9 cellular contexts compared by ENCODE assay signal in the genomic region with DNA sequence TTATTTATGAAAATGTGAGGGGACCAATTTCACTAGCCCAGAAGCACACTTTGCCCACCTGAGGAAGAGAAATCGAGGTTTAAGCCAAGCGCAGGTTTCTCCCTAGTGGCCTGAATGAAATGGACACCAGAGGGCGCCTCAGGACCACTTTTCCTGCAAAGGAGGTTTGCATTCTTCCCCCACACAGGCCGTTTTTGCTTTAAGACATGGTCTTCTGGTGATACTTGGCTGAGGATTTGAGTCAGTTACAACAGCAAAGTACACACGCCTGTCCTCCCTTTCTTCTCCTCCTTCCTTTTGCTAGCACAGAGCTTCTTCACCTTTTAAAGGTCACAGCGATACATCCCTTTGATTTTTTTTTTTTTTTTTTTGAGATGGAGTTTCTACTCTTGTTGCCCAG. TPM values are rescaled to one million over a fixed set of nuclear protein-coding genes. Genes with fewer than 3 reads are reported as not detected.
DNase-seq lines count a peak whose midpoint lies in the region; ATAC-seq and TF ChIP-seq lines count a peak whose summit lies in the region.
"Had no signal": no experiment of that assay in that cellular context is flagged by ENCODE, and none has a peak within 500 bp of the region (broad histone marks: within the 10 kb centered on the region; RNA-seq: fewer than 3 reads in every experiment).

No MANE protein-coding gene starts in this region.

- H3K9me3 Mint-ChIP-seq in natural killer cell = no peaks in the 10 kb centered on the region
- no peaks in the 10 kb centered on the region for H3K9me3 Mint-ChIP-seq in stimulated activated effector memory CD8-positive, alpha-beta T cell treated with anti-CD3 and anti-CD28 coated beads, Interleukin-12 subunit alpha, Interleukin-12 subunit beta, amount 100 ng/mL, for 72 hours
- H3K9me3 Mint-ChIP-seq: T-helper 1 cell treated with Interleukin-12 subunit alpha and Interleukin-12 subunit beta and Interleukin-4 antibody, amounts not matched to agents 30 μg/mL and 1 μg/mL, for 36 hours had no signal

- intact Hi-C loops in esophagus muscularis mucosa (cut with DNase I) (loop anchor here (1.0 to 5.0 kb wide), 3 partner anchors 234 to 574 kb away; no protein-coding TSS in a partner anchor), natural killer cell (cut with micrococcal nuclease) (loop anchor here (1.0 kb wide), 2 partner anchors 234 to 277 kb away; no protein-coding TSS in a partner anchor)

- H3K9me3 ChIP-seq in OCI-LY1 (ENCODE audit: low read length) (no peaks in the 10 kb centered on the region), esophagus muscularis mucosa (no peaks in the 10 kb centered on the region)

- no peaks in the 10 kb centered on the region for H3K36me3 Mint-ChIP-seq in natural killer cell
- H3K36me3 Mint-ChIP-seq in stimulated activated effector memory CD8-positive, alpha-beta T cell treated with anti-CD3 and anti-CD28 coated beads, Interleukin-12 subunit alpha, Interleukin-12 subunit beta, amount 100 ng/mL, for 72 hours = peaks cover 11% of the 10 kb centered on the region

- TF ChIP-seq EP300 in esophagus muscularis mucosa (IDR thresholded peaks at IDR 0.05) = no peak

- no peaks in the 10 kb centered on the region for H3K9me2 ChIP-seq in OCI-LY1 (ENCODE audit: low read depth, low read length)

- H3K27me3 ChIP-seq in OCI-LY1 (ENCODE audit: insufficient read depth, low read length) = no peaks in the 10 kb centered on the region
- peaks cover 0 to 3% (median 0%) of the 10 kb centered on the region in 4 donors for H3K27me3 ChIP-seq in esophagus muscularis mucosa

- WGBS in esophagus muscularis mucosa = 11% methylated on average over 6 of the region's 6 CpGs

- H3K27ac ChIP-seq in OCI-LY1 (ENCODE audit: low read depth, low read length, poor library complexity, severe bottlenecking) = no peak overlapping the region
- no peak overlapping the region for H3K27ac ChIP-seq in esophagus muscularis mucosa (replicated peaks in 1 of 4)

- no peak overlapping the region for H3K9ac ChIP-seq in OCI-LY1 (ENCODE audit: low read length)

- H4K20me1 ChIP-seq in OCI-LY1 (ENCODE audit: insufficient read depth, low read length) = no peaks in the 10 kb centered on the region

- H3K27ac Mint-ChIP-seq in natural killer cell = no peak overlapping the region
- no peak overlapping the region for H3K27ac Mint-ChIP-seq in stimulated activated effector memory CD8-positive, alpha-beta T cell treated with anti-CD3 and anti-CD28 coated beads, Interleukin-12 subunit alpha, Interleukin-12 subunit beta, amount 100 ng/mL, for 72 hours
- H3K27ac Mint-ChIP-seq: T-helper 1 cell treated with Interleukin-12 subunit alpha and Interleukin-12 subunit beta and Interleukin-4 antibody, amounts not matched to agents 30 μg/mL and 1 μg/mL, for 36 hours had no signal

- H3K4me2 ChIP-seq in OCI-LY1 (ENCODE audit: low read length) = no peak overlapping the region

- ATAC-seq in natural killer cell = peak; percentile 54 to 79 (median 55)
- ATAC-seq in stimulated activated effector memory CD8-positive, alpha-beta T cell treated with anti-CD3 and anti-CD28 coated beads, Interleukin-12 subunit alpha, Interleukin-12 subunit beta, amount 100 ng/mL, for 72 hours = peak; percentile 64
- no peak for ATAC-seq in HG02970 (IDR thresholded peaks at IDR 0.05; ENCODE audit: low FRiP score, unreplicated experiment)

- TF ChIP-seq CTCF in OCI-LY1 (IDR thresholded peaks at IDR 0.05; ENCODE audit: low read length) = peak; percentile 94
- peak; percentile 88 to 89 (median 88) for TF ChIP-seq CTCF in esophagus muscularis mucosa (IDR thresholded peaks at IDR 0.05)
- TF ChIP-seq CTCF in natural killer cell (IDR thresholded peaks at IDR 0.05) = peak; percentile 77

- H3K4me3 ChIP-seq in OCI-LY1 (ENCODE audit: low read depth, low read length, poor library complexity, severe bottlenecking) = no peak overlapping the region
- H3K4me3 ChIP-seq in esophagus muscularis mucosa = no peak overlapping the region

- no peaks in the 10 kb centered on the region for H3K79me2 ChIP-seq in OCI-LY1 (ENCODE audit: insufficient read depth, low read length)

- H3F3A ChIP-seq in OCI-LY1 (ENCODE audit: insufficient read depth, low read length) = no peaks in the 10 kb centered on the region

- H2AFZ ChIP-seq in OCI-LY1 (ENCODE audit: low read length) = no peak overlapping the region

- DNase-seq in COR-L47 (lab: John Stamatoyannopoulos, UW) = peak; percentile 77
- peak; percentile 80 for DNase-seq in HuH-7 (ENCODE audit: low spot score)
- DNase-seq in activated T-cell treated with anti-CD3 and anti-CD28 coated beads for 24 hours (ENCODE audit: low read depth) = peak; percentile 75
- no peak for DNase-seq in esophagus muscularis mucosa (ENCODE audit: extremely low spot score)
- DNase-seq in natural killer cell = peak; percentile 68
- peak; percentile 67 to 88 for DNase-seq in stimulated activated effector memory CD8-positive, alpha-beta T cell treated with anti-CD3 and anti-CD28 coated beads, Interleukin-12 subunit alpha, Interleukin-12 subunit beta, amount 100 ng/mL, for 72 hours (ENCODE audit: low spot score in 2 of 2)

- H3K27me3 Mint-ChIP-seq in natural killer cell (ENCODE audit: low read depth in 2 of 2) = peaks cover 0 to 3% of the 10 kb centered on the region in 2 donors

- H3K4me1 Mint-ChIP-seq in natural killer cell = peaks cover 4 to 6% of the 10 kb centered on the region in 2 donors
- no peaks in the 10 kb centered on the region for H3K4me1 Mint-ChIP-seq in stimulated activated effector memory CD8-positive, alpha-beta T cell treated with anti-CD3 and anti-CD28 coated beads, Interleukin-12 subunit alpha, Interleukin-12 subunit beta, amount 100 ng/mL, for 72 hours

- no peaks in the 10 kb centered on the region for H3K4me1 ChIP-seq in OCI-LY1 (ENCODE audit: insufficient read depth, low read length, severe bottlenecking)
- H3K4me1 ChIP-seq in esophagus muscularis mucosa = peaks cover 0 to 6% (median 2%) of the 10 kb centered on the region in 4 donors

- no peak for TF ChIP-seq POLR2A in esophagus muscularis mucosa (IDR thresholded peaks at IDR 0.05; ENCODE audit: low read depth)

- no peak overlapping the region for H3K4me3 Mint-ChIP-seq in natural killer cell
- no peak overlapping the region for H3K4me3 Mint-ChIP-seq in stimulated activated effector memory CD8-positive, alpha-beta T cell treated with anti-CD3 and anti-CD28 coated beads, Interleukin-12 subunit alpha, Interleukin-12 subunit beta, amount 100 ng/mL, for 72 hours
- H3K4me3 Mint-ChIP-seq: T-helper 1 cell treated with Interleukin-12 subunit alpha and Interleukin-12 subunit beta and Interleukin-4 antibody, amounts not matched to agents 30 μg/mL and 1 μg/mL, for 36 hours had no signal

- H3K36me3 ChIP-seq in OCI-LY1 (ENCODE audit: insufficient read depth, low read length) (peaks cover 11% of the 10 kb centered on the region; the same call in 1 of the 2 replicates), esophagus muscularis mucosa (peaks cover 0 to 22% (median 16%) of the 10 kb centered on the region in 4 donors)

RNA-seq across cellular contexts. Expression of a gene that starts 5.4 kb away (rescaled TPM):
- total RNA-seq in esophagus muscularis mucosa = not detected
- not detected for total RNA-seq in natural killer cell

RNA-seq across cellular contexts. Expression of a gene that starts 35.9 kb away (rescaled TPM):
- total RNA-seq in esophagus muscularis mucosa = 10 to 100 TPM in 1 of 4 donors, 1 to 10 TPM in 3; 5.1 to 14.9 (median 6.3) TPM
- 10 to 100 TPM; 10.5 to 21.8 (median 19.0) TPM for total RNA-seq in natural killer cell
